In genomic region chr6:148780918-148781436, GRCh38 we compare ENCODE assay signal across 11 cellular contexts. TPM values are rescaled to one million over a fixed set of nuclear protein-coding genes. Genes with fewer than 3 reads are reported as not detected.
DNase-seq lines count a peak whose midpoint lies in the region; ATAC-seq, FAIRE-seq and TF ChIP-seq lines count a peak whose summit lies in the region.
"Had no signal": no experiment of that assay in that cellular context is flagged by ENCODE, and none has a peak within 500 bp of the region (broad histone marks: within the 10 kb centered on the region; RNA-seq: fewer than 3 reads in every experiment).

No MANE protein-coding gene starts in this region.

- no peak for TF ChIP-seq POLR2A in erythroblast (IDR thresholded peaks at IDR 0.05; ENCODE audit: low read length)

- FAIRE-seq in frontal cortex (lab: Jason Lieb, UNC): no peak

- H2AFZ ChIP-seq in OCI-LY3 (ENCODE audit: low read depth, low read length): no peak overlapping the region

- no peaks in the 10 kb centered on the region for H4K20me1 ChIP-seq in OCI-LY3 (ENCODE audit: insufficient read depth, low read length)

- peaks cover 38% of the 10 kb centered on the region for H3K4me1 ChIP-seq in OCI-LY3 (ENCODE audit: low read length)
- H3K4me1 ChIP-seq in naive thymus-derived CD4-positive, alpha-beta T cell (ENCODE audit: control insufficient read depth in 2 of 2, insufficient read depth in 2 of 2, low read length in 2 of 2): no peaks in the 10 kb centered on the region

- H3K9me3 ChIP-seq in OCI-LY3 (ENCODE audit: insufficient read depth, low read length): no peaks in the 10 kb centered on the region
- no peaks in the 10 kb centered on the region for H3K9me3 ChIP-seq in naive thymus-derived CD4-positive, alpha-beta T cell (ENCODE audit: control insufficient read depth in 2 of 3, low read length in 3 of 3)

- H3K4me3 ChIP-seq in GM08714 (ENCODE audit: low read length): peak overlapping the region; percentile 41; the same call in 1 of the 2 replicates
- peak overlapping the region; percentile 70 for H3K4me3 ChIP-seq in OCI-LY3 (ENCODE audit: low read length)
- H3K4me3 ChIP-seq in naive thymus-derived CD4-positive, alpha-beta T cell (ENCODE audit: low read length): no peak overlapping the region
- H3K4me3 ChIP-seq in dorsolateral prefrontal cortex: no peak overlapping the region

- H3K9ac ChIP-seq in OCI-LY3 (ENCODE audit: low read length): peak overlapping the region; percentile 54; the same call in 1 of the 2 replicates

- no peaks in the 10 kb centered on the region for H3K36me3 Mint-ChIP-seq in naive thymus-derived CD4-positive, alpha-beta T cell

- no peaks in the 10 kb centered on the region for H3K9me3 Mint-ChIP-seq in naive thymus-derived CD4-positive, alpha-beta T cell
- H3K9me3 Mint-ChIP-seq: HFFc6 had no signal

- intact Hi-C loops in naive thymus-derived CD4-positive, alpha-beta T cell (cut with micrococcal nuclease): loop anchor here in 1 of 2 donors (2.0 kb wide), 1 partner anchor 34 kb away; the partner anchor contains the start of gene UST
- intact Hi-C loops in dorsolateral prefrontal cortex (cut with DNase I): no loop called here

- H3K79me2 ChIP-seq in OCI-LY3 (ENCODE audit: low read length): peaks cover 11% of the 10 kb centered on the region

- H3K4me1 Mint-ChIP-seq in naive thymus-derived CD4-positive, alpha-beta T cell: peaks cover 0 to 7% (median 0%) of the 10 kb centered on the region in 7 donors

- peaks cover 5 to 17% (median 11%) of the 10 kb centered on the region in 5 donors for H3K27me3 Mint-ChIP-seq in naive thymus-derived CD4-positive, alpha-beta T cell

- H3K4me2 ChIP-seq in OCI-LY3 (ENCODE audit: low read length): peak overlapping the region; percentile 86

- DNase-seq in GM19238 (ENCODE audit: insufficient read length, low spot score): peak; percentile 18
- no peak for DNase-seq in frontal cortex (ENCODE audit: low spot score in 2 of 2)
- no peak for DNase-seq in erythroblast (lab: John Stamatoyannopoulos, UW)
- DNase-seq in naive thymus-derived CD4-positive, alpha-beta T cell: no peak
- no peak for DNase-seq in dorsolateral prefrontal cortex
- DNase-seq: HFFc6, NCI-H2081 had no signal

- POLR2A ChIA-PET in naive thymus-derived CD4-positive, alpha-beta T cell (lab: Charles Lee): no interaction called here

- CTCF ChIA-PET in naive thymus-derived CD4-positive, alpha-beta T cell (lab: Charles Lee): interaction anchor here (0.6 kb wide), 1 partner anchor 20 kb away, joined by 5 read pairs; no protein-coding TSS in a partner anchor

- no peaks in the 10 kb centered on the region for H3K27me3 ChIP-seq in OCI-LY3 (ENCODE audit: low read depth, low read length)
- H3K27me3 ChIP-seq in naive thymus-derived CD4-positive, alpha-beta T cell (ENCODE audit: control insufficient read depth in 2 of 2, insufficient read depth in 2 of 2, low read length in 2 of 2): no peaks in the 10 kb centered on the region
- no peaks in the 10 kb centered on the region for H3K27me3 ChIP-seq in dorsolateral prefrontal cortex

- no peak overlapping the region for H3K27ac Mint-ChIP-seq in naive thymus-derived CD4-positive, alpha-beta T cell
- H3K27ac Mint-ChIP-seq: HFFc6 had no signal

- ATAC-seq in HG02840 (IDR thresholded peaks at IDR 0.05; ENCODE audit: low FRiP score, unreplicated experiment): peak; percentile 92
- no peak for ATAC-seq in naive thymus-derived CD4-positive, alpha-beta T cell

- TF ChIP-seq CTCF in OCI-LY3 (IDR thresholded peaks at IDR 0.05; ENCODE audit: low read depth, low read length) (no peak), dorsolateral prefrontal cortex (IDR thresholded peaks at IDR 0.05 in 54 of 56, conservative IDR thresholded peaks at IDR 0.05 in 2 of 56; ENCODE audit: low read depth in 1 of 56, partially characterized antibody in 56 of 56) (no peak)

- peak overlapping the region in 5 of 10 donors; percentile 3 to 45 (median 8) for H3K4me3 Mint-ChIP-seq in naive thymus-derived CD4-positive, alpha-beta T cell
- H3K4me3 Mint-ChIP-seq: HFFc6 had no signal

- H3K36me3 ChIP-seq in OCI-LY3 (replicated peaks; ENCODE audit: low read depth, low read length): no peaks in the 10 kb centered on the region
- H3K36me3 ChIP-seq in naive thymus-derived CD4-positive, alpha-beta T cell (ENCODE audit: control insufficient read depth in 2 of 3, insufficient read depth in 3 of 3, low read length in 3 of 3): no peaks in the 10 kb centered on the region

- H3K27ac ChIP-seq in OCI-LY3 (ENCODE audit: low read length): peak overlapping the region; percentile 92
- no peak overlapping the region for H3K27ac ChIP-seq in naive thymus-derived CD4-positive, alpha-beta T cell (ENCODE audit: low read depth, low read length)
- no peak overlapping the region for H3K27ac ChIP-seq in dorsolateral prefrontal cortex
- H3K27ac ChIP-seq: C4-2B had no signal

RNA-seq across cellular contexts. Expression of gene UST, which starts 34.1 kb away (rescaled TPM):
- total RNA-seq in frontal cortex: 39.5 TPM
- 1 to 10 TPM in 1 of 5 experiments, under 1 TPM in 4; 0.35 to 2.6 (median 0.46) TPM for total RNA-seq in naive thymus-derived CD4-positive, alpha-beta T cell
- not detected for polyA plus RNA-seq in naive thymus-derived CD4-positive, alpha-beta T cell
- total RNA-seq in dorsolateral prefrontal cortex: 10 to 100 TPM in 50 of 120 experiments, 1 to 10 TPM in 70; 5.0 to 18.6 (median 9.4) TPM

Comparison
In these comparisons a context has a peak if more than half of its experiments do, and no peak if none do; other contexts are left out.
1. H3K4me3 ChIP-seq: peak in GM08714 (single experiment) and OCI-LY3 (single experiment); none in naive thymus-derived CD4-positive, alpha-beta T cell (single experiment) and dorsolateral prefrontal cortex (0 of 59).